23 cellular contexts compared by ENCODE assay signal in genomic region chr10:125225051-125225450, GRCh38.
DNase-seq lines count a peak whose midpoint lies in the region; ATAC-seq, FAIRE-seq and TF ChIP-seq lines count a peak whose summit lies in the region.
"Had no signal": no experiment of that assay in that cellular context is flagged by ENCODE, and none has a peak within 500 bp of the region (broad histone marks: within the 10 kb centered on the region; RNA-seq: fewer than 3 reads in every experiment).

No MANE protein-coding gene starts in this region.

- FAIRE-seq in K562 (lab: Jason Lieb, UNC): no peak
- no peak for FAIRE-seq in small intestine (lab: Jason Lieb, UNC)
- FAIRE-seq: D721Med, GM12878, GM19239 had no signal

- H3K27me3 Mint-ChIP-seq in GM23338 (ENCODE audit: insufficient read depth, low read depth, poor library complexity): peaks cover 10% of the 10 kb centered on the region
- peaks cover 40% of the 10 kb centered on the region for H3K27me3 Mint-ChIP-seq in endodermal cell (ENCODE audit: insufficient read depth)

- BruUV-seq in K562 (replicated peaks; lab: Mats Ljungman, UMichigan) (no TSS peak), OCI-LY7 (replicated peaks; lab: Mats Ljungman, UMichigan) (no TSS peak)

- no peak overlapping the region for H3K27ac Mint-ChIP-seq in GM23338
- H3K27ac Mint-ChIP-seq in endodermal cell: no peak overlapping the region
- H3K27ac Mint-ChIP-seq: B cell; CD4-positive, alpha-beta T cell; CD8-positive, alpha-beta memory T cell had no signal

- H3K36me3 ChIP-seq in GM23338 (ENCODE audit: insufficient read depth) (no peaks in the 10 kb centered on the region), K562 (ENCODE audit: control insufficient read depth, insufficient read depth, low read length) (no peaks in the 10 kb centered on the region), endodermal cell (ENCODE audit: control insufficient read depth, insufficient read depth, low read length) (no peaks in the 10 kb centered on the region), small intestine (ENCODE audit: control insufficient read depth in 2 of 2, insufficient read depth in 2 of 2, low read length in 2 of 2) (no peaks in the 10 kb centered on the region), adrenal gland (replicated peaks in 1 of 2) (no peaks in the 10 kb centered on the region), trophoblast cell (ENCODE audit: control insufficient read depth in 1 of 2, insufficient read depth in 2 of 2, low read length in 2 of 2) (no peaks in the 10 kb centered on the region), OCI-LY7 (ENCODE audit: insufficient read depth, low read length) (no peaks in the 10 kb centered on the region)
- H3K36me3 ChIP-seq: BLaER1 had no signal

- H3K4me3 ChIP-seq in GM23338 (no peak overlapping the region), K562 (no peak overlapping the region), endodermal cell (ENCODE audit: low read length) (no peak overlapping the region), small intestine (ENCODE audit: low read depth in 1 of 2, low read length in 2 of 2) (no peak overlapping the region), adrenal gland (no peak overlapping the region), trophoblast cell (ENCODE audit: low read depth, low read length) (no peak overlapping the region), OCI-LY7 (ENCODE audit: low read depth, low read length, poor library complexity, severe bottlenecking) (no peak overlapping the region)
- H3K4me3 ChIP-seq: BLaER1, GM12878, GM23248 had no signal

- H3K9me3 ChIP-seq in K562 (replicated peaks; ENCODE audit: control insufficient read depth, insufficient read depth, low read depth, low read length) (no peaks in the 10 kb centered on the region), endodermal cell (ENCODE audit: control insufficient read depth, low read length) (no peaks in the 10 kb centered on the region), small intestine (ENCODE audit: control insufficient read depth, low read depth) (no peaks in the 10 kb centered on the region), adrenal gland (replicated peaks in 1 of 3) (no peaks in the 10 kb centered on the region), trophoblast cell (ENCODE audit: insufficient read depth, low read depth, low read length) (no peaks in the 10 kb centered on the region), OCI-LY7 (ENCODE audit: low read length) (no peaks in the 10 kb centered on the region)

- CTCF ChIA-PET in K562 (lab: Yijun Ruan, JAX; ENCODE audit: low intra/inter-chr PET ratio) (no interaction called here), OCI-LY7 (lab: Charles Lee; ENCODE audit: unreplicated experiment) (no interaction called here)

- no peaks in the 10 kb centered on the region for H3K79me2 ChIP-seq in GM23338 (replicated peaks; ENCODE audit: insufficient read depth)
- H3K79me2 ChIP-seq in K562 (ENCODE audit: control insufficient read depth, insufficient read depth, low read length): no peaks in the 10 kb centered on the region
- no peaks in the 10 kb centered on the region for H3K79me2 ChIP-seq in trophoblast cell (ENCODE audit: control insufficient read depth, insufficient read depth, low read length, poor library complexity)
- no peaks in the 10 kb centered on the region for H3K79me2 ChIP-seq in OCI-LY7 (ENCODE audit: insufficient read depth, low read depth, low read length)

- no peaks in the 10 kb centered on the region for H3K9me3 Mint-ChIP-seq in GM23338
- no peaks in the 10 kb centered on the region for H3K9me3 Mint-ChIP-seq in endodermal cell

- in situ Hi-C loops in K562 (cut with MboI): no loop called here

- no peaks in the 10 kb centered on the region for H3F3A ChIP-seq in GM23338 (replicated peaks; ENCODE audit: low read depth)

- H3K79me1 ChIP-seq in trophoblast cell (ENCODE audit: low read length): no peaks in the 10 kb centered on the region

- H4K91ac ChIP-seq in trophoblast cell (ENCODE audit: low read depth, low read length): no peak overlapping the region

- no peaks in the 10 kb centered on the region for H3K9me1 ChIP-seq in K562 (ENCODE audit: control insufficient read depth, insufficient read depth, low read length)

- no peak overlapping the region for H3K4me2 ChIP-seq in GM23338
- no peak overlapping the region for H3K4me2 ChIP-seq in K562 (ENCODE audit: insufficient read depth, low read length)
- no peak overlapping the region for H3K4me2 ChIP-seq in trophoblast cell (ENCODE audit: low read length)
- no peak overlapping the region for H3K4me2 ChIP-seq in OCI-LY7 (ENCODE audit: low read length)
- H3K4me2 ChIP-seq: BLaER1 had no signal

- POLR2A ChIA-PET in K562 (lab: Yijun Ruan, JAX) (no interaction called here), OCI-LY7 (lab: Charles Lee) (no interaction called here)

- H3K4ac ChIP-seq in trophoblast cell (ENCODE audit: low read depth, low read length): no peak overlapping the region

- no peak overlapping the region for H2BK12ac ChIP-seq in trophoblast cell (ENCODE audit: low read length)

- no peaks in the 10 kb centered on the region for H3K9me2 ChIP-seq in GM23338 (ENCODE audit: insufficient read depth)
- no peaks in the 10 kb centered on the region for H3K9me2 ChIP-seq in OCI-LY7 (ENCODE audit: insufficient read depth, low read length)

- no peak for TF ChIP-seq EP300 in K562 (IDR thresholded peaks at IDR 0.05; ENCODE audit: low read length)

- H3K36me3 Mint-ChIP-seq in GM23338 (ENCODE audit: low read depth) (no peaks in the 10 kb centered on the region), endodermal cell (ENCODE audit: low read depth) (no peaks in the 10 kb centered on the region)
- H3K36me3 Mint-ChIP-seq: CD8-positive, alpha-beta memory T cell had no signal

- no peak overlapping the region for H3K14ac ChIP-seq in trophoblast cell (ENCODE audit: low read length)

- H3K27me3 ChIP-seq in GM23338 (ENCODE audit: insufficient read depth) (no peaks in the 10 kb centered on the region), K562 (ENCODE audit: control insufficient read depth in 2 of 2, insufficient read depth in 2 of 2, low read length in 2 of 2) (peaks cover 6 to 37% of the 10 kb centered on the region in 2 experiments; a peak in 3 of 5 replicates), endodermal cell (ENCODE audit: control insufficient read depth, insufficient read depth, low read length, poor library complexity, severe bottlenecking) (peaks cover 29% of the 10 kb centered on the region), small intestine (ENCODE audit: control insufficient read depth in 2 of 2, insufficient read depth in 2 of 2, low read length in 2 of 2) (no peaks in the 10 kb centered on the region), adrenal gland (no peaks in the 10 kb centered on the region), trophoblast cell (ENCODE audit: insufficient read depth, low read length) (no peaks in the 10 kb centered on the region)
- H3K27me3 ChIP-seq: BLaER1 had no signal

- H3K4me3 Mint-ChIP-seq in GM23338: no peak overlapping the region
- H3K4me3 Mint-ChIP-seq in endodermal cell: no peak overlapping the region
- H3K4me3 Mint-ChIP-seq: B cell; CD4-positive, alpha-beta T cell; CD8-positive, alpha-beta memory T cell had no signal

- intact Hi-C loops in K562 (cut with micrococcal nuclease) (no loop called here), adrenal gland (cut with DNase I) (no loop called here), OCI-LY7 (cut with micrococcal nuclease; ENCODE audit: unreplicated experiment) (no loop called here)

- WGBS in K562 (ENCODE audit: insufficient coverage, low coverage, missing lambda C conversion rate): 0% methylated on average over 3 of the region's 3 CpGs
- WGBS in endodermal cell (ENCODE audit: insufficient coverage in 1 of 2, insufficient read length in 1 of 2), 2 experiments: 86% methylated on average over 3 of the region's 3 CpGs; no CpG with 5 or more reads in 1 of the 2 experiments
- WGBS in small intestine, 3 donors: 28 to 67% (median 55%) methylated on average over 3 of the region's 3 CpGs
- WGBS in adrenal gland, 4 donors: 83 to 100% (median 91%) methylated on average over 1 to 3 of the region's 3 CpGs
- WGBS in trophoblast cell (ENCODE audit: extremely low coverage, insufficient coverage, insufficient read length): no CpG with 5 or more reads among the region's 3 CpGs

- H2BK5ac ChIP-seq in trophoblast cell (ENCODE audit: low read depth, low read length, poor library complexity): no peak overlapping the region

- TF ChIP-seq CTCF in GM23338 (conservative IDR thresholded peaks at IDR 0.05; ENCODE audit: low read depth in 2 of 2) (no peak), K562 (IDR thresholded peaks at IDR 0.05 in 2 of 3, conservative IDR thresholded peaks at IDR 0.05 in 1 of 3; ENCODE audit: insufficient read depth in 2 of 3, low read depth in 1 of 3, low read length in 3 of 3) (no peak), endodermal cell (conservative IDR thresholded peaks at IDR 0.05) (no peak), adrenal gland (IDR thresholded peaks at IDR 0.05) (no peak), OCI-LY7 (conservative IDR thresholded peaks at IDR 0.05; ENCODE audit: low read length) (no peak)

- H3K4me1 Mint-ChIP-seq in GM23338: peaks cover 16% of the 10 kb centered on the region
- peaks cover 3% of the 10 kb centered on the region for H3K4me1 Mint-ChIP-seq in endodermal cell
- H3K4me1 Mint-ChIP-seq: B cell had no signal

- no peak overlapping the region for H4K8ac ChIP-seq in trophoblast cell (ENCODE audit: low read depth, low read length)

- ATAC-seq in GM23338: no peak
- ATAC-seq in K562: no peak
- ATAC-seq in GM19351 (IDR thresholded peaks at IDR 0.05; ENCODE audit: unreplicated experiment): no peak
- ATAC-seq: GM12878 had no signal

- peak; percentile 18 for DNase-seq in GM23338 (ENCODE audit: low spot score)
- no peak for DNase-seq in K562 (ENCODE audit: extremely low read depth in 1 of 4, low spot score in 3 of 4)
- DNase-seq in endodermal cell: peak; percentile 36
- peak; percentile 67 for DNase-seq in small intestine
- DNase-seq in adrenal gland: no peak
- no peak for DNase-seq in trophoblast cell
- no peak for DNase-seq in OCI-LY7 (ENCODE audit: low spot score)
- DNase-seq: CD4-positive, alpha-beta T cell; CD8-positive, alpha-beta memory T cell; DMS 273 treated with DMSO at 0.1 percent for 48 hours; DMS79; EL; GDM1; GM23248; H7; HCEC 1CT had no signal

- no peak for TF ChIP-seq RAD21 in K562 (CRISPR knock-in tag; conservative IDR thresholded peaks at IDR 0.05 in 1 of 2, IDR thresholded peaks at IDR 0.05 in 1 of 2)

- H3K4me1 ChIP-seq in GM23338 (ENCODE audit: insufficient read depth) (peaks cover 3% of the 10 kb centered on the region; the same call in 1 of the 2 replicates), K562 (replicated peaks in 1 of 2; ENCODE audit: control insufficient read depth in 2 of 2, insufficient read depth in 2 of 2, low read length in 2 of 2) (no peaks in the 10 kb centered on the region), endodermal cell (ENCODE audit: control insufficient read depth, insufficient read depth, low read length) (no peaks in the 10 kb centered on the region), small intestine (ENCODE audit: control insufficient read depth in 2 of 2, insufficient read depth in 1 of 2, low read depth in 1 of 2, low read length in 1 of 2) (peaks cover 2 to 3% of the 10 kb centered on the region in 2 donors), adrenal gland (replicated peaks in 1 of 2) (no peaks in the 10 kb centered on the region), trophoblast cell (ENCODE audit: control insufficient read depth in 1 of 2, insufficient read depth in 2 of 2, low read length in 2 of 2) (peaks cover 6 to 7% of the 10 kb centered on the region in 2 experiments), OCI-LY7 (ENCODE audit: insufficient read depth, low read length, poor library complexity, severe bottlenecking) (peaks cover 5% of the 10 kb centered on the region)

- H3K23ac ChIP-seq in trophoblast cell (ENCODE audit: low read length): no peak overlapping the region

- H2BK120ac ChIP-seq in trophoblast cell (ENCODE audit: insufficient read depth, low read length, poor library complexity): no peak overlapping the region

- H2AK5ac ChIP-seq in trophoblast cell (ENCODE audit: low read length): no peak overlapping the region

- no peak overlapping the region for H2AFZ ChIP-seq in GM23338
- no peak overlapping the region for H2AFZ ChIP-seq in K562 (ENCODE audit: low read depth, low read length)
- no peak overlapping the region for H2AFZ ChIP-seq in trophoblast cell (ENCODE audit: insufficient read depth, low read length, poor library complexity)
- no peak overlapping the region for H2AFZ ChIP-seq in OCI-LY7 (ENCODE audit: low read length)
- H2AFZ ChIP-seq: GM23248 had no signal

- no peak overlapping the region for H3K9ac ChIP-seq in K562 (ENCODE audit: insufficient read depth in 1 of 2, low read depth in 2 of 2, low read length in 2 of 2)
- H3K9ac ChIP-seq in endodermal cell (ENCODE audit: extremely low read depth, low read length, poor library complexity, severe bottlenecking): no peak overlapping the region
- no peak overlapping the region for H3K9ac ChIP-seq in trophoblast cell (ENCODE audit: low read length)
- H3K9ac ChIP-seq: BLaER1, GM23248 had no signal

- no peaks in the 10 kb centered on the region for H4K20me1 ChIP-seq in GM23338 (replicated peaks; ENCODE audit: insufficient read depth)
- no peaks in the 10 kb centered on the region for H4K20me1 ChIP-seq in K562 (replicated peaks; ENCODE audit: control insufficient read depth, insufficient read depth, low read length)
- no peaks in the 10 kb centered on the region for H4K20me1 ChIP-seq in OCI-LY7 (ENCODE audit: insufficient read depth, low read length)
- H4K20me1 ChIP-seq: BLaER1 had no signal

- no peak overlapping the region for H3K27ac ChIP-seq in GM23338 (ENCODE audit: low read depth)
- H3K27ac ChIP-seq in K562 (ENCODE audit: extremely low read depth, low read depth, low read length): no peak overlapping the region
- H3K27ac ChIP-seq in endodermal cell (ENCODE audit: low read depth, low read length): no peak overlapping the region
- no peak overlapping the region for H3K27ac ChIP-seq in small intestine (ENCODE audit: low read depth in 1 of 2, low read length in 1 of 2)
- H3K27ac ChIP-seq in adrenal gland: no peak overlapping the region
- H3K27ac ChIP-seq in trophoblast cell (ENCODE audit: low read depth, low read length): no peak overlapping the region
- no peak overlapping the region for H3K27ac ChIP-seq in OCI-LY7 (ENCODE audit: low read depth, low read length, poor library complexity, severe bottlenecking)
- H3K27ac ChIP-seq: BLaER1, C4-2B, GM23248 had no signal

- no peak overlapping the region for H4K12ac ChIP-seq in trophoblast cell (ENCODE audit: low read depth, low read length)

- H3K18ac ChIP-seq in trophoblast cell (ENCODE audit: low read length): no peak overlapping the region

- TF ChIP-seq POLR2A in K562 (conservative IDR thresholded peaks at IDR 0.05): no peak
- TF ChIP-seq POLR2A in adrenal gland (IDR thresholded peaks at IDR 0.05): no peak

Comparison
In these comparisons a context has a peak if more than half of its experiments do, and no peak if none do; other contexts are left out.
1. DNase-seq: peak in GM23338 (single experiment), endodermal cell (single experiment) and small intestine (single experiment); none in K562 (0 of 4), adrenal gland (0 of 7), trophoblast cell (0 of 2) and OCI-LY7 (single experiment).